Comparison of ENCODE assay signal across 9 cellular contexts in genomic region chr4:156294577-156294976, GRCh38.
DNase-seq lines count a peak whose midpoint lies in the region; ATAC-seq, FAIRE-seq and TF ChIP-seq lines count a peak whose summit lies in the region.
"Had no signal": no experiment of that assay in that cellular context is flagged by ENCODE, and none has a peak within 500 bp of the region (broad histone marks: within the 10 kb centered on the region; RNA-seq: fewer than 3 reads in every experiment).

No MANE protein-coding gene starts in this region.

- TF ChIP-seq POLR2A in suprapubic skin (IDR thresholded peaks at IDR 0.05): no peak

- peak overlapping the region; percentile 74 for H3K4me2 ChIP-seq in astrocyte (ENCODE audit: low read length)

- H3K27me3 ChIP-seq in astrocyte (ENCODE audit: insufficient read depth, low read length): no peaks in the 10 kb centered on the region
- no peaks in the 10 kb centered on the region for H3K27me3 ChIP-seq in suprapubic skin

- peak overlapping the region; percentile 37 for H3K4me3 ChIP-seq in astrocyte (ENCODE audit: insufficient read depth, low read depth, low read length)
- H3K4me3 ChIP-seq in suprapubic skin: no peak overlapping the region

- H3K4me1 Mint-ChIP-seq in astrocyte (ENCODE audit: low read depth, unreplicated experiment): peaks cover 51% of the 10 kb centered on the region
- no peaks in the 10 kb centered on the region for H3K4me1 Mint-ChIP-seq in T-helper 2 cell treated with Interferon-gamma antibody and Interleukin-4, amounts not matched to agents 5 μg/mL and 100 μg/mL, for 36 hours (ENCODE audit: low read depth)
- H3K4me1 Mint-ChIP-seq: naive B cell had no signal

- H3K79me2 ChIP-seq in astrocyte (ENCODE audit: insufficient read depth, low read length): no peaks in the 10 kb centered on the region

- H3K4me1 ChIP-seq in astrocyte (ENCODE audit: insufficient read depth, low read length): peaks cover 31% of the 10 kb centered on the region
- H3K4me1 ChIP-seq in suprapubic skin: no peaks in the 10 kb centered on the region

- peak overlapping the region; percentile 99 for H3K27ac Mint-ChIP-seq in astrocyte (ENCODE audit: unreplicated experiment)
- H3K27ac Mint-ChIP-seq in T-helper 2 cell treated with Interferon-gamma antibody and Interleukin-4, amounts not matched to agents 5 μg/mL and 100 μg/mL, for 36 hours: no peak overlapping the region
- H3K27ac Mint-ChIP-seq: naive B cell had no signal

- no peak for ATAC-seq in HG03342 (IDR thresholded peaks at IDR 0.05; ENCODE audit: unreplicated experiment)
- no peak for ATAC-seq in GM21619 (IDR thresholded peaks at IDR 0.05; ENCODE audit: unreplicated experiment)

- H3K4me3 Mint-ChIP-seq in astrocyte (ENCODE audit: unreplicated experiment): peak overlapping the region; percentile 40
- H3K4me3 Mint-ChIP-seq in T-helper 2 cell treated with Interferon-gamma antibody and Interleukin-4, amounts not matched to agents 5 μg/mL and 100 μg/mL, for 36 hours: no peak overlapping the region
- H3K4me3 Mint-ChIP-seq: naive B cell had no signal

- FAIRE-seq in astrocyte (lab: Jason Lieb, UNC): peak; percentile 79

- H4K20me1 ChIP-seq in astrocyte (ENCODE audit: insufficient read depth, low read length): no peaks in the 10 kb centered on the region

- TF ChIP-seq CTCF in GM10248 (IDR thresholded peaks at IDR 0.05; ENCODE audit: control extremely low read depth, extremely low read depth, low read depth, missing control alignments) (peak; percentile 20), astrocyte (IDR thresholded peaks at IDR 0.05; ENCODE audit: insufficient read depth, low read depth, low read length) (peak; percentile 54), suprapubic skin (IDR thresholded peaks at IDR 0.05) (no peak)

- POLR2A ChIA-PET in GM10248 (lab: Yijun Ruan, JAX): no interaction called here

- CTCF ChIA-PET in GM10248 (lab: Yijun Ruan, JAX): interaction anchor here (1.0 kb wide), 1 partner anchor 14 kb away, joined by 3 read pairs; no protein-coding TSS in a partner anchor

- H3K9ac ChIP-seq in astrocyte (ENCODE audit: low read length): peak overlapping the region; percentile 80

- 56% methylated on average over 2 of the region's 2 CpGs for WGBS in suprapubic skin

- peak overlapping the region; percentile 97 for H3K27ac ChIP-seq in astrocyte (ENCODE audit: low read depth, low read length)
- no peak overlapping the region for H3K27ac ChIP-seq in suprapubic skin

- H3K27me3 Mint-ChIP-seq in astrocyte (ENCODE audit: low read depth, unreplicated experiment): no peaks in the 10 kb centered on the region
- no peaks in the 10 kb centered on the region for H3K27me3 Mint-ChIP-seq in T-helper 2 cell treated with Interferon-gamma antibody and Interleukin-4, amounts not matched to agents 5 μg/mL and 100 μg/mL, for 36 hours (ENCODE audit: low read depth)
- H3K27me3 Mint-ChIP-seq: naive B cell had no signal

- no peaks in the 10 kb centered on the region for H3K36me3 Mint-ChIP-seq in astrocyte (ENCODE audit: low read depth, unreplicated experiment)
- H3K36me3 Mint-ChIP-seq in T-helper 2 cell treated with Interferon-gamma antibody and Interleukin-4, amounts not matched to agents 5 μg/mL and 100 μg/mL, for 36 hours (ENCODE audit: low read depth): no peaks in the 10 kb centered on the region
- H3K36me3 Mint-ChIP-seq: naive B cell had no signal

- no peak overlapping the region for H2AFZ ChIP-seq in astrocyte (ENCODE audit: low read depth, low read length)

- H3K36me3 ChIP-seq in astrocyte (ENCODE audit: insufficient read depth, low read length) (no peaks in the 10 kb centered on the region), suprapubic skin (no peaks in the 10 kb centered on the region)

- no peak for TF ChIP-seq EP300 in suprapubic skin (IDR thresholded peaks at IDR 0.05)

- no peak for DNase-seq in GM10248 (ENCODE audit: extremely low spot score)
- peak; percentile 4 for DNase-seq in NCI-H1694 (lab: John Stamatoyannopoulos, UW)
- peak; percentile 94 for DNase-seq in astrocyte (ENCODE audit: low read depth)
- peak; percentile 15 to 66 for DNase-seq in lung microvascular endothelial cell (ENCODE audit: low read depth in 2 of 2)
- DNase-seq in T-helper 2 cell treated with Interferon-gamma antibody and Interleukin-4, amounts not matched to agents 5 μg/mL and 100 μg/mL, for 36 hours (ENCODE audit: low spot score): no peak
- DNase-seq in suprapubic skin (ENCODE audit: low spot score in 2 of 2): no peak
- DNase-seq: naive B cell had no signal

- H3K9me3 Mint-ChIP-seq in astrocyte (ENCODE audit: unreplicated experiment): peaks cover 4% of the 10 kb centered on the region
- H3K9me3 Mint-ChIP-seq in T-helper 2 cell treated with Interferon-gamma antibody and Interleukin-4, amounts not matched to agents 5 μg/mL and 100 μg/mL, for 36 hours: no peaks in the 10 kb centered on the region

- no peaks in the 10 kb centered on the region for H3K9me3 ChIP-seq in astrocyte (ENCODE audit: insufficient read depth, low read depth, low read length)
- H3K9me3 ChIP-seq in suprapubic skin: no peaks in the 10 kb centered on the region

Comparison
In these comparisons a context has a peak if more than half of its experiments do, and no peak if none do; other contexts are left out.
1. DNase-seq: peak in NCI-H1694 (single experiment), astrocyte (single experiment) and lung microvascular endothelial cell (2 of 2); none in GM10248 (single experiment), T-helper 2 cell treated with Interferon-gamma antibody and Interleukin-4, amounts not matched to agents 5 μg/mL and 100 μg/mL, for 36 hours (single experiment) and suprapubic skin (0 of 2).
2. CTCF ChIP-seq: peak in GM10248 (single experiment) and astrocyte (single experiment); none in suprapubic skin (0 of 2).